ENCODE assay signal across 15 cellular contexts in the genomic region with DNA sequence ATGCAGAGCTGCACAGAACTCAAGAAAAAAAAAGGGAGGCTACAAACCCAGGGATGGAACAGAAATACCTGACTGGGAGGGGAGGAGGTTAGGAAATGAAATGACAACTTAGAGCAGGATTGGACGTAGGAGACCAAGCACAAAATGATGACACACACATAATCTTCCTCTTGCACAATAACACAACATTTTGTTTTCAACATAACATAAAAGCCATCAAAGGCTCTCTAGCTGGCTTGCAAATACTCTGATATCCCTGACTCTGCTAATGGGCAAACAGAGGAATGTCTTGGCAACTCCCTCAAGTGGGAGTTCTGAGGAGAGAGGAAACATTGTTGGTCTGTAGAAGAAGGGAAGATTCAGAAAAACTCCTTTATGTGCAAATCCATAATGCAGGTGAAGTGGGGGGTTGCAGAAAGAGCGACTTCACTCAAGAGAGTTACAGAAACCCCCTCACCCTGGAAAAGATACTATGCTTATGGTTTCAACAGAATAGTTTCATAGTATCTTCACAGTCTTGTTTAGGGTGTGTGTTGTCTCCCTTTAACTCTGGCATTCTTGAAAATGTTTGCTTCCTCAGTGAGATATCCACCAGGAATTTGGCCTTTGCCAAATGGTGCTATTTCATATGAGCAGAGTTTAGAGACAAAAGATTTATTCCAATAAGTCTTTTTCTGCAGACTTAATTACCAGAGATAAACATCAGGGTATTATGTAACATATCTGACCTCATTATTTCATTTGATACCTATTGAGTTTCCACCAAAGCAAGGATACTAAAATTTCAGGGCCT. TPM values are rescaled to one million over a fixed set of nuclear protein-coding genes. Genes with fewer than 3 reads are reported as not detected.
DNase-seq lines count a peak whose midpoint lies in the region; ATAC-seq, FAIRE-seq and TF ChIP-seq lines count a peak whose summit lies in the region.
"Had no signal": no experiment of that assay in that cellular context is flagged by ENCODE, and none has a peak within 500 bp of the region (broad histone marks: within the 10 kb centered on the region; RNA-seq: fewer than 3 reads in every experiment).

No MANE protein-coding gene starts in this region.

- H3K4me1 ChIP-seq in left ventricle myocardium inferior (peaks cover 3% of the 10 kb centered on the region), breast epithelium (peaks cover 0 to 4% of the 10 kb centered on the region in 2 donors), left lung (peaks cover 0 to 10% of the 10 kb centered on the region in 2 donors), vagina (peaks cover 16% of the 10 kb centered on the region), kidney (ENCODE audit: control insufficient read depth in 1 of 2, insufficient read depth in 1 of 2, low read depth in 1 of 2, low read length in 2 of 2) (peaks cover 0 to 5% of the 10 kb centered on the region in 2 donors)

- TF ChIP-seq POLR2A in breast epithelium (IDR thresholded peaks at IDR 0.05) (no peak), vagina (IDR thresholded peaks at IDR 0.05) (no peak)

- intact Hi-C loops in left cardiac atrium (cut with DNase I) (no loop called here), left ventricle myocardium inferior (cut with micrococcal nuclease) (no loop called here), breast epithelium (cut with DNase I; ENCODE audit: low total_unique reads) (no loop called here), left lung (cut with DNase I) (no loop called here), vagina (cut with DNase I) (no loop called here), kidney (cut with DNase I) (no loop called here)

- H3K36me3 ChIP-seq in left ventricle myocardium inferior (peaks cover 26% of the 10 kb centered on the region), breast epithelium (no peaks in the 10 kb centered on the region), left lung (peaks cover 0 to 34% of the 10 kb centered on the region in 2 donors), vagina (no peaks in the 10 kb centered on the region), kidney (ENCODE audit: control insufficient read depth in 1 of 2, insufficient read depth in 2 of 2, low read length in 2 of 2) (peaks cover 0 to 3% of the 10 kb centered on the region in 2 donors)

- H3K27me3 ChIP-seq in left ventricle myocardium inferior (ENCODE audit: low read depth) (no peaks in the 10 kb centered on the region), breast epithelium (no peaks in the 10 kb centered on the region), left lung (no peaks in the 10 kb centered on the region), vagina (no peaks in the 10 kb centered on the region)

- no peak for TF ChIP-seq CTCF in left ventricle myocardium inferior (IDR thresholded peaks at IDR 0.05; ENCODE audit: borderline replicate concordance)
- no peak for TF ChIP-seq CTCF in breast epithelium (IDR thresholded peaks at IDR 0.05)
- no peak for TF ChIP-seq CTCF in left lung (IDR thresholded peaks at IDR 0.05)
- no peak for TF ChIP-seq CTCF in vagina (IDR thresholded peaks at IDR 0.05)
- no peak for TF ChIP-seq CTCF in kidney (IDR thresholded peaks at IDR 0.05; ENCODE audit: borderline replicate concordance, extremely low read depth, insufficient read depth)

- DNase-seq in left cardiac atrium (no peak), left ventricle myocardium inferior (no peak), breast epithelium (ENCODE audit: low spot score in 2 of 2) (no peak), left lung (no peak), vagina (ENCODE audit: extremely low spot score in 2 of 2) (no peak), putamen (ENCODE audit: low spot score) (no peak), kidney (no peak)
- DNase-seq: activated CD4-positive, alpha-beta T cell treated with anti-CD3 and anti-CD28 coated beads for 48 hours; activated gamma-delta T cell; naive thymus-derived CD4-positive, alpha-beta T cell; NCI-H1417; NCI-H82; stimulated activated naive CD4-positive, alpha-beta T cell treated with Interleukin-2 at 50 U/mL for 16 hours; SW 1271 had no signal

- H3K9me3 ChIP-seq in left ventricle myocardium inferior (replicated peaks): no peaks in the 10 kb centered on the region
- H3K9me3 ChIP-seq in breast epithelium: no peaks in the 10 kb centered on the region
- H3K9me3 ChIP-seq in left lung: no peaks in the 10 kb centered on the region
- no peaks in the 10 kb centered on the region for H3K9me3 ChIP-seq in vagina
- H3K9me3 ChIP-seq in kidney (ENCODE audit: control insufficient read depth in 1 of 2, low read length in 2 of 2): no peaks in the 10 kb centered on the region

- H3K4me3 ChIP-seq in left ventricle myocardium inferior (no peak overlapping the region), breast epithelium (no peak overlapping the region), left lung (no peak overlapping the region), vagina (no peak overlapping the region), kidney (ENCODE audit: low read length in 2 of 2) (no peak overlapping the region)

- peak; percentile 54 to 75 for ATAC-seq in left cardiac atrium
- ATAC-seq in left lung: peak; percentile 41
- ATAC-seq in HG02884 (IDR thresholded peaks at IDR 0.05; ENCODE audit: unreplicated experiment): no peak
- ATAC-seq: naive thymus-derived CD4-positive, alpha-beta T cell had no signal

- H3K27ac ChIP-seq in left ventricle myocardium inferior (replicated peaks) (no peak overlapping the region), breast epithelium (peak overlapping the region; percentile 71 to 76), left lung (peak overlapping the region in 1 of 2 donors; percentile 9), vagina (peak overlapping the region; percentile 68), kidney (ENCODE audit: low read depth in 2 of 2, low read length in 2 of 2) (no peak overlapping the region)

- H3K9ac ChIP-seq in kidney (ENCODE audit: low read length in 2 of 2): no peak overlapping the region

- FAIRE-seq in kidney (lab: Jason Lieb, UNC): no peak

RNA-seq across cellular contexts. Expression of a gene that starts 43.8 kb away (rescaled TPM):
- 10 to 100 TPM; 25.4 to 43.3 TPM for total RNA-seq in left cardiac atrium
- total RNA-seq in left ventricle myocardium inferior: 26.5 TPM
- total RNA-seq in breast epithelium: 10 to 100 TPM; 34.7 to 91.1 (median 79.0) TPM
- total RNA-seq in left lung: 100 to 1,000 TPM in 1 of 2 donors, 10 to 100 TPM in 1; 69.2 to 154 TPM
- 52.5 TPM for total RNA-seq in vagina
- total RNA-seq in kidney: 10.4 TPM
- polyA plus RNA-seq in kidney (ENCODE audit: insufficient read depth, low read depth, low replicate concordance): 2.9 TPM

RNA-seq across cellular contexts. Expression of a gene that starts 57.1 kb away (rescaled TPM):
- 10 to 100 TPM; 18.4 to 25.2 TPM for total RNA-seq in left cardiac atrium
- total RNA-seq in left ventricle myocardium inferior: 23.7 TPM
- total RNA-seq in breast epithelium: 10 to 100 TPM; 17.0 to 24.3 (median 24.0) TPM
- total RNA-seq in left lung: 10 to 100 TPM; 34.3 to 42.6 TPM
- 32.7 TPM for total RNA-seq in vagina
- 42.3 TPM for total RNA-seq in kidney
- polyA plus RNA-seq in kidney (ENCODE audit: insufficient read depth, low read depth, low replicate concordance): 13.5 TPM

RNA-seq across cellular contexts. Expression of a gene that starts 57.2 kb away (rescaled TPM):
- 10 to 100 TPM; 29.6 to 37.9 TPM for total RNA-seq in left cardiac atrium
- 42.7 TPM for total RNA-seq in left ventricle myocardium inferior
- total RNA-seq in breast epithelium: 10 to 100 TPM; 29.4 to 34.6 (median 33.8) TPM
- total RNA-seq in left lung: 10 to 100 TPM; 48.9 to 50.3 TPM
- total RNA-seq in vagina: 11.0 TPM
- total RNA-seq in kidney: 49.6 TPM
- 19.7 TPM for polyA plus RNA-seq in kidney (ENCODE audit: insufficient read depth, low read depth, low replicate concordance)

Comparison
In these comparisons a context has a peak if more than half of its experiments do, and no peak if none do; other contexts are left out.
1. H3K27ac ChIP-seq: peak in breast epithelium (2 of 2) and vagina (single experiment); none in left ventricle myocardium inferior (single experiment) and kidney (0 of 2).